In genomic region chr20:20710847-20711315, GRCh38 we compare ENCODE assay signal across 1 cellular context.
TF ChIP-seq lines count a peak whose summit lies in the region.

No MANE protein-coding gene starts in this region.

TF ChIP-seq in HepG2, 621 proteins besides CTCF, POLR2A, EP300 and RAD21 (continued from another document and continues in another):
- TF ChIP-seq FOXP4 (CRISPR knock-in tag; IDR thresholded peaks at IDR 0.05) (peak; percentile 90), SIN3A (IDR thresholded peaks at IDR 0.05; ENCODE audit: borderline replicate concordance, low read depth, low read length) (peak; percentile 84), ZNF646 (CRISPR knock-in tag; IDR thresholded peaks at IDR 0.05) (peak; percentile 28; the same call in 1 of the 2 replicates), SP4 (CRISPR knock-in tag; IDR thresholded peaks at IDR 0.05) (no peak), CENPBD1 (CRISPR knock-in tag; IDR thresholded peaks at IDR 0.05; ENCODE audit: borderline replicate concordance, low read depth) (no peak), DDIT3 (CRISPR knock-in tag; IDR thresholded peaks at IDR 0.05) (no peak), NCOA2 (CRISPR knock-in tag; IDR thresholded peaks at IDR 0.05) (peak; percentile 65), JDP2 (CRISPR knock-in tag; IDR thresholded peaks at IDR 0.05; ENCODE audit: borderline replicate concordance) (no peak), ZNF614 (CRISPR knock-in tag; IDR thresholded peaks at IDR 0.05; ENCODE audit: borderline replicate concordance) (peak; percentile 67; the same call in 1 of the 2 replicates), ZNF644 (CRISPR knock-in tag; IDR thresholded peaks at IDR 0.05; ENCODE audit: low read depth) (0 out of 2 replicates have a peak, but pooled peaks have one; percentile 71), ZMYM3 (CRISPR knock-in tag; IDR thresholded peaks at IDR 0.05) (peak; percentile 55; the same call in 1 of the 2 replicates), ZNF441 (CRISPR knock-in tag; IDR thresholded peaks at IDR 0.05; ENCODE audit: borderline replicate concordance) (peak; percentile 52; the same call in 1 of the 2 replicates), IRF1 (CRISPR knock-in tag; IDR thresholded peaks at IDR 0.05; ENCODE audit: low read depth) (no peak), ZNF280B (CRISPR knock-in tag; IDR thresholded peaks at IDR 0.05; ENCODE audit: borderline replicate concordance) (no peak), ZNF207 (IDR thresholded peaks at IDR 0.05; ENCODE audit: borderline replicate concordance) (no peak), ZFP62 (CRISPR knock-in tag; IDR thresholded peaks at IDR 0.05) (no peak), NR3C1 (CRISPR knock-in tag; IDR thresholded peaks at IDR 0.05) (no peak), HOXA3 (CRISPR knock-in tag; IDR thresholded peaks at IDR 0.05) (peak; percentile 48; the same call in 1 of the 2 replicates), ATRX (CRISPR knock-in tag; IDR thresholded peaks at IDR 0.05; ENCODE audit: borderline replicate concordance) (no peak), PLRG1 (conservative IDR thresholded peaks at IDR 0.05) (no peak), ZNF34 (CRISPR knock-in tag; IDR thresholded peaks at IDR 0.05; ENCODE audit: borderline replicate concordance) (no peak), U2AF1 (optimal IDR thresholded peaks at IDR 0.05; ENCODE audit: low read depth, low read length) (no peak), MED13 (CRISPR knock-in tag; IDR thresholded peaks at IDR 0.05) (no peak), MEF2D (CRISPR knock-in tag; IDR thresholded peaks at IDR 0.05) (no peak), AKNA (CRISPR knock-in tag; IDR thresholded peaks at IDR 0.05; ENCODE audit: borderline replicate concordance) (no peak), LRRFIP1 (CRISPR knock-in tag; conservative IDR thresholded peaks at IDR 0.05) (no peak), HOXA5 (CRISPR knock-in tag; IDR thresholded peaks at IDR 0.05) (no peak), FOSL1 (CRISPR knock-in tag; IDR thresholded peaks at IDR 0.05; ENCODE audit: borderline replicate concordance) (no peak), FLYWCH1 (CRISPR knock-in tag; IDR thresholded peaks at IDR 0.05) (no peak), MED8 (CRISPR knock-in tag; IDR thresholded peaks at IDR 0.05; ENCODE audit: insufficient replicate concordance) (no peak), ZNF260 (CRISPR knock-in tag; IDR thresholded peaks at IDR 0.05; ENCODE audit: borderline replicate concordance, low read depth) (no peak), ZNF660 (CRISPR knock-in tag; IDR thresholded peaks at IDR 0.05; ENCODE audit: borderline replicate concordance, low read depth) (no peak), BRD4 (CRISPR knock-in tag; IDR thresholded peaks at IDR 0.05) (no peak), UBTF (CRISPR knock-in tag; IDR thresholded peaks at IDR 0.05) (peak; percentile 40), ZNF543 (CRISPR knock-in tag; IDR thresholded peaks at IDR 0.05) (no peak), ZSCAN21 (CRISPR knock-in tag; IDR thresholded peaks at IDR 0.05; ENCODE audit: borderline replicate concordance) (no peak), CBFB (CRISPR knock-in tag; IDR thresholded peaks at IDR 0.05) (no peak; the same call in 1 of the 2 replicates), NR2F1 (CRISPR knock-in tag; IDR thresholded peaks at IDR 0.05) (0 out of 4 replicates have a peak, but pooled peaks of 1 of the 2 experiments have one; percentile 21)
